Comparison of ENCODE assay signal across 1 cellular context in genomic region chr17:7214300-7215135, GRCh38.
TF ChIP-seq lines count a peak whose summit lies in the region.

No MANE protein-coding gene starts in this region.

TF ChIP-seq in HepG2, 621 proteins besides CTCF, POLR2A, EP300 and RAD21 (continued from another document and continues in another):
- no peak for TF ChIP-seq ZBTB3 (CRISPR knock-in tag; IDR thresholded peaks at IDR 0.05; ENCODE audit: borderline replicate concordance, low read depth)
- no peak; the same call in 1 of the 2 replicates for TF ChIP-seq ZNF44 (CRISPR knock-in tag; IDR thresholded peaks at IDR 0.05)
- no peak for TF ChIP-seq EEA1 (CRISPR knock-in tag; IDR thresholded peaks at IDR 0.05; ENCODE audit: borderline replicate concordance)
- 0 out of 2 replicates have a peak, but pooled peaks have one; percentile 41 for TF ChIP-seq ZNF136 (CRISPR knock-in tag; IDR thresholded peaks at IDR 0.05; ENCODE audit: low read depth)
- TF ChIP-seq AHDC1 (CRISPR knock-in tag; IDR thresholded peaks at IDR 0.05; ENCODE audit: borderline replicate concordance): no peak
- TF ChIP-seq KAT8 (CRISPR knock-in tag; IDR thresholded peaks at IDR 0.05): no peak
- no peak for TF ChIP-seq KMT2A (CRISPR knock-in tag; IDR thresholded peaks at IDR 0.05)
- TF ChIP-seq TBX2 (CRISPR knock-in tag; IDR thresholded peaks at IDR 0.05; ENCODE audit: borderline replicate concordance): peak; percentile 28; the same call in 1 of the 2 replicates
- no peak for TF ChIP-seq U2AF2 (IDR thresholded peaks at IDR 0.05; ENCODE audit: low read depth, low read length)
- TF ChIP-seq MED13 (CRISPR knock-in tag; IDR thresholded peaks at IDR 0.05): no peak
- TF ChIP-seq MTA1 (CRISPR knock-in tag; IDR thresholded peaks at IDR 0.05; ENCODE audit: borderline replicate concordance): peak; percentile 62; the same call in 1 of the 2 replicates
- no peak; the same call in 1 of the 2 replicates for TF ChIP-seq SNAPC2 (CRISPR knock-in tag; IDR thresholded peaks at IDR 0.05)
- no peak for TF ChIP-seq SCMH1 (CRISPR knock-in tag; IDR thresholded peaks at IDR 0.05; ENCODE audit: borderline replicate concordance)
- TF ChIP-seq SP5 (CRISPR knock-in tag; IDR thresholded peaks at IDR 0.05; ENCODE audit: borderline replicate concordance, low read depth): peak; percentile 72; the same call in 1 of the 2 replicates
- TF ChIP-seq KDM5A (IDR thresholded peaks at IDR 0.05; ENCODE audit: borderline replicate concordance, low read length): peak; percentile 37; the same call in 1 of the 2 replicates
- TF ChIP-seq CAMTA2 (CRISPR knock-in tag; IDR thresholded peaks at IDR 0.05; ENCODE audit: borderline replicate concordance): no peak
- TF ChIP-seq POGZ (CRISPR knock-in tag; IDR thresholded peaks at IDR 0.05): peak; percentile 40; the same call in 1 of the 2 replicates
- no peak for TF ChIP-seq ZBTB26 (CRISPR knock-in tag; IDR thresholded peaks at IDR 0.05; ENCODE audit: borderline replicate concordance)
- TF ChIP-seq ZNF552 (CRISPR knock-in tag; IDR thresholded peaks at IDR 0.05; ENCODE audit: borderline replicate concordance): no peak
- TF ChIP-seq ZFY (CRISPR knock-in tag; IDR thresholded peaks at IDR 0.05): 0 out of 2 replicates have a peak, but pooled peaks have one; percentile 41
- TF ChIP-seq STAT5B (CRISPR knock-in tag; IDR thresholded peaks at IDR 0.05): no peak
- TF ChIP-seq ZNF501 (CRISPR knock-in tag; IDR thresholded peaks at IDR 0.05): peak; percentile 57
- no peak for TF ChIP-seq ZNF225 (CRISPR knock-in tag; IDR thresholded peaks at IDR 0.05)
- no peak for TF ChIP-seq NBN (conservative IDR thresholded peaks at IDR 0.05)
- TF ChIP-seq ZNF780A (CRISPR knock-in tag; IDR thresholded peaks at IDR 0.05): no peak
- peak; percentile 49 for TF ChIP-seq DBP (CRISPR knock-in tag; IDR thresholded peaks at IDR 0.05; ENCODE audit: not compliant biosample characterization)
- no peak for TF ChIP-seq MEIS2 (CRISPR knock-in tag; IDR thresholded peaks at IDR 0.05)
- TF ChIP-seq ZNF234 (CRISPR knock-in tag; conservative IDR thresholded peaks at IDR 0.05): no peak
- TF ChIP-seq TRIM22 (IDR thresholded peaks at IDR 0.05): no peak
- no peak for TF ChIP-seq NFE2L2 (IDR thresholded peaks at IDR 0.05; ENCODE audit: low read length)
- no peak for TF ChIP-seq KDM6A (CRISPR knock-in tag; IDR thresholded peaks at IDR 0.05; ENCODE audit: low read depth)
- TF ChIP-seq HNF4A (CRISPR knock-in tag; IDR thresholded peaks at IDR 0.05): no peak
- TF ChIP-seq ZSCAN31 (CRISPR knock-in tag; IDR thresholded peaks at IDR 0.05; ENCODE audit: low read depth): no peak
- no peak for TF ChIP-seq GPBP1L1 (CRISPR knock-in tag; IDR thresholded peaks at IDR 0.05)
- no peak; the same call in 1 of the 2 replicates for TF ChIP-seq ISL2 (CRISPR knock-in tag; IDR thresholded peaks at IDR 0.05)
- TF ChIP-seq ZNF709 (CRISPR knock-in tag; IDR thresholded peaks at IDR 0.05): no peak
- TF ChIP-seq ZGPAT (CRISPR knock-in tag; IDR thresholded peaks at IDR 0.05): peak; percentile 40; the same call in 1 of the 2 replicates
- TF ChIP-seq JUND (CRISPR knock-in tag; IDR thresholded peaks at IDR 0.05): no peak
- no peak for TF ChIP-seq TSC22D2 (CRISPR knock-in tag; IDR thresholded peaks at IDR 0.05; ENCODE audit: borderline replicate concordance)
- no peak for TF ChIP-seq CEBPZ (IDR thresholded peaks at IDR 0.05; ENCODE audit: low read length)
- TF ChIP-seq DRAP1 (CRISPR knock-in tag; IDR thresholded peaks at IDR 0.05): 0 out of 2 replicates have a peak, but pooled peaks have one; percentile 42
- peak; percentile 51 for TF ChIP-seq YY1 (IDR thresholded peaks at IDR 0.05; ENCODE audit: insufficient read depth, insufficient replicate concordance, low read depth, low read length)
- peak; percentile 59 for TF ChIP-seq SRF (IDR thresholded peaks at IDR 0.05; ENCODE audit: low read depth, low read length)
- no peak for TF ChIP-seq ZNF878 (CRISPR knock-in tag; IDR thresholded peaks at IDR 0.05)
- no peak for TF ChIP-seq ZNF484 (CRISPR knock-in tag; IDR thresholded peaks at IDR 0.05; ENCODE audit: borderline replicate concordance, low read depth)
- no peak for TF ChIP-seq ZBTB14 (CRISPR knock-in tag; IDR thresholded peaks at IDR 0.05)
- TF ChIP-seq NFYB (CRISPR knock-in tag; IDR thresholded peaks at IDR 0.05): peak; percentile 86
- TF ChIP-seq ZNF160 (CRISPR knock-in tag; IDR thresholded peaks at IDR 0.05): no peak
- peak; percentile 43; the same call in 1 of the 2 replicates for TF ChIP-seq CHD4 (IDR thresholded peaks at IDR 0.05; ENCODE audit: borderline replicate concordance, low read length)
- TF ChIP-seq ZNF263 (CRISPR knock-in tag; IDR thresholded peaks at IDR 0.05): peak; percentile 75
- no peak for TF ChIP-seq MLX (CRISPR knock-in tag; IDR thresholded peaks at IDR 0.05)
- no peak for TF ChIP-seq ZNF296 (CRISPR knock-in tag; conservative IDR thresholded peaks at IDR 0.05)
